ENCODE assay signal across 8 cellular contexts in the genomic region with DNA sequence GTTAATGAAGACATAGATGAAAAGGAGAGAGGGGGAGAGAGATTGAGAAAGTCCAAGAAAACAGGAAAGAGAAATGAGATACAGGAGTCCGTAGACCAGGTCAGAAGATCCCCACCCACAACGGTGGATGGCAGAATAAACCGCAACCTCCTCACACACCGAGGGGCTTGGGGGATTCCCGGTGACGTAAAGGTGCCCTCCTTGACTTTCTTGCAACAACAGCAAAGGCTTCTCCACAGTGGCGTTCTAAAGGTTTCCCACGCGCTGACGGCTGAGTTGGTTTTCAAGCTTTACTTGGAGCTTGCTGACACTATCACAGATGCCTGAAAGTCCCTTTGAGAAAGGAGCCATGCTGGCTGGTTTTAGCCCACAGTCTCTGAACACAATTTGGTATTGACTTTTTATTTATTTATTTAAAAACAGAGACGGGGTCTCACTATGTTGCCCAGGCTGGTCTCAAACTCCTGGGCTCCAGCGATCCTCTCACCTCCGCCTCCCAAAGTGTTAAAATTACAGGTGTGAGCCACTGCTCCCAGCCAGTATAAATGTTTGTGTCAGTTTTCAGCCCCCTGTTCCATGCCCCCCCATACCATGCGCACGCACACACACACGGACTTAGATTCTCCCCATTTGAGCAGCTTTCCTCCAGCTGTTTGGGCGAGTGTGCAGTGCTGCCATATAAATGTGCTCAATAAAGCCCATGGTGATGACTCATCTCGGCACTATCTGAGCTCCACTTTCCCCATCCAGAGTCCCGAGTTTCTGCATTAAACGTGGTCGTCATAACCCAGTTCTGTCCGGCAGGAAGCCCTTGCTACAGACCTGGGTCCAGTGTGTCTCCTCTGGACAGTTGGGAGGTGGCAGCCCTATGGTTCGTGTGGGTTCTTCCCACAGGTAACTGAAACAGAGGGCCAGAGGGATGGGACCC. TPM values are rescaled to one million over a fixed set of nuclear protein-coding genes. Genes with fewer than 3 reads are reported as not detected.
A peak's percentile ranks its signal among the peaks of the same experiment; 100 is the strongest.
DNase-seq lines count a peak whose midpoint lies in the region; ATAC-seq lines count a peak whose summit lies in the region.
"Had no signal": no experiment of that assay in that cellular context is flagged by ENCODE, and none has a peak within 500 bp of the region (broad histone marks: within the 10 kb centered on the region; RNA-seq: fewer than 3 reads in every experiment).

No MANE protein-coding gene starts in this region.

- peak; percentile 69 for ATAC-seq in GM19035 (IDR thresholded peaks at IDR 0.05; ENCODE audit: unreplicated experiment)
- ATAC-seq in HG03378 (IDR thresholded peaks at IDR 0.05; ENCODE audit: unreplicated experiment), result peak; percentile 64
- peak; percentile 57 for ATAC-seq in activated naive CD8-positive, alpha-beta T cell treated with anti-CD3 and anti-CD28 coated beads, Interleukin-2, amount 10 ng/mL, durations not matched to agents 7 days and 5 days (ENCODE audit: low read depth)
- ATAC-seq in GM19351 (IDR thresholded peaks at IDR 0.05; ENCODE audit: unreplicated experiment), result no peak
- ATAC-seq in esophagus mucosa, result no peak

- peak overlapping the region; percentile 71 for H3K27ac Mint-ChIP-seq in activated naive CD8-positive, alpha-beta T cell treated with anti-CD3 and anti-CD28 coated beads, Interleukin-2, amount 10 ng/mL, durations not matched to agents 7 days and 5 days

- H3K27me3 Mint-ChIP-seq in activated naive CD8-positive, alpha-beta T cell treated with anti-CD3 and anti-CD28 coated beads, Interleukin-2, amount 10 ng/mL, durations not matched to agents 7 days and 5 days, result no peaks in the 10 kb centered on the region

- peak; percentile 49 for DNase-seq in activated naive CD8-positive, alpha-beta T cell treated with anti-CD3 and anti-CD28 coated beads, Interleukin-2, amount 10 ng/mL, durations not matched to agents 7 days and 5 days
- peak; percentile 36 to 67 for DNase-seq in stimulated activated CD4-positive, alpha-beta T cell treated with anti-CD3 and anti-CD28 coated beads, Interleukin-4, amount 100 ng/mL, for 4 hours
- no peak for DNase-seq in caudate nucleus (lab: John Stamatoyannopoulos, UW)

- H3K4me3 Mint-ChIP-seq in activated naive CD8-positive, alpha-beta T cell treated with anti-CD3 and anti-CD28 coated beads, Interleukin-2, amount 10 ng/mL, durations not matched to agents 7 days and 5 days, result peak overlapping the region; percentile 54

- peaks cover 9% of the 10 kb centered on the region for H3K36me3 Mint-ChIP-seq in activated naive CD8-positive, alpha-beta T cell treated with anti-CD3 and anti-CD28 coated beads, Interleukin-2, amount 10 ng/mL, durations not matched to agents 7 days and 5 days

- POLR2A ChIA-PET in activated naive CD8-positive, alpha-beta T cell treated with anti-CD3 and anti-CD28 coated beads, Interleukin-2, amount 10 ng/mL, durations not matched to agents 7 days and 5 days (lab: Charles Lee), result interaction anchor here (1.4 to 5.1 kb wide), 4 partner anchors 17 to 35 kb away, joined by 4 to 25 read pairs (median 4); partner anchors contain the start of gene SEC14L1

- peaks cover 44% of the 10 kb centered on the region for H3K4me1 Mint-ChIP-seq in activated naive CD8-positive, alpha-beta T cell treated with anti-CD3 and anti-CD28 coated beads, Interleukin-2, amount 10 ng/mL, durations not matched to agents 7 days and 5 days

- no peak overlapping the region for H3K27ac ChIP-seq in caudate nucleus (ENCODE audit: low read depth, low read length)
- H3K27ac ChIP-seq: SJCRH30 had no signal

- no peaks in the 10 kb centered on the region for H3K9me3 Mint-ChIP-seq in activated naive CD8-positive, alpha-beta T cell treated with anti-CD3 and anti-CD28 coated beads, Interleukin-2, amount 10 ng/mL, durations not matched to agents 7 days and 5 days

RNA-seq across cellular contexts. Expression of gene SEC14L1, which starts 33.0 kb away (rescaled TPM):
- total RNA-seq in activated naive CD8-positive, alpha-beta T cell treated with anti-CD3 and anti-CD28 coated beads, Interleukin-2, amount 10 ng/mL, durations not matched to agents 7 days and 5 days, result 10 to 100 TPM; 74.6 to 77.5 TPM
- total RNA-seq in esophagus mucosa, result 25.9 TPM

Comparison
In these comparisons a context has a peak if more than half of its experiments do, and no peak if none do; other contexts are left out.
1. ATAC-seq: peak in GM19035 (single experiment), HG03378 (single experiment) and activated naive CD8-positive, alpha-beta T cell treated with anti-CD3 and anti-CD28 coated beads, Interleukin-2, amount 10 ng/mL, durations not matched to agents 7 days and 5 days (single experiment); none in GM19351 (single experiment) and esophagus mucosa (single experiment).
2. DNase-seq: peak in activated naive CD8-positive, alpha-beta T cell treated with anti-CD3 and anti-CD28 coated beads, Interleukin-2, amount 10 ng/mL, durations not matched to agents 7 days and 5 days (single experiment) and stimulated activated CD4-positive, alpha-beta T cell treated with anti-CD3 and anti-CD28 coated beads, Interleukin-4, amount 100 ng/mL, for 4 hours (2 of 2); none in caudate nucleus (0 of 61).